ENCODE assay signal across 24 cellular contexts in the genomic region with DNA sequence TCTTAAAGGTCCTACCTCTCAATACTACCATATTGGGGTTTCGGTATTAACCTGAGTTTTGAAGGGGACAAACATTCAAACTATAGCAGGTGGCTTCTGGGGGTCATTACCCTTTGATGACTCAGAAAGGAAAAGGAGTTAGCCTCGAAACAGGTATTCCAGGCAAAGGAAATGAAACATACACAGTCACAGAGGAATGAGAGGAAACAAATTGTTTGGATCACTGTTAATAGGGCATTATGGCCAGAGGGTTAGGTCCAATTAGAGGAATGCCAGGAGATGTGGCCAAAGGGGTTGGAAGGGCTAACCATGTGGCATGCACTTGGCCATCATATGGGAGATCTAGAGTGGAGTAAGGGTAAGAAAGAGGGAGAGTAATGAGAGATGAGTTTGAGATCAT. TPM values are rescaled to one million over a fixed set of nuclear protein-coding genes. Genes with fewer than 3 reads are reported as not detected.
DNase-seq lines count a peak whose midpoint lies in the region; ATAC-seq, FAIRE-seq and TF ChIP-seq lines count a peak whose summit lies in the region.
"Had no signal": no experiment of that assay in that cellular context is flagged by ENCODE, and none has a peak within 500 bp of the region (broad histone marks: within the 10 kb centered on the region; RNA-seq: fewer than 3 reads in every experiment).

No MANE protein-coding gene starts in this region.

- H3K79me2 ChIP-seq in endothelial cell of umbilical vein (ENCODE audit: control insufficient read depth, insufficient read depth, low read length) = peaks cover 6% of the 10 kb centered on the region

- no peak overlapping the region for H2AFZ ChIP-seq in endothelial cell of umbilical vein (ENCODE audit: low read depth, low read length)

- no peak overlapping the region for H3K4me3 Mint-ChIP-seq in activated CD4-positive, alpha-beta T cell treated with anti-CD3 and anti-CD28 coated beads for 36 hours
- no peak overlapping the region for H3K4me3 Mint-ChIP-seq in activated CD4-positive, alpha-beta T cell treated with anti-CD3 and anti-CD28 coated beads, Interleukin-2, amount 10 ng/mL, durations not matched to agents 24 days and 14 days
- no peak overlapping the region for H3K4me3 Mint-ChIP-seq in stimulated activated naive CD8-positive, alpha-beta T cell treated with anti-CD3 and anti-CD28 coated beads, Interleukin-15, amount 100 ng/mL, for 72 hours

- H3K9me3 ChIP-seq in endothelial cell of umbilical vein (replicated peaks; ENCODE audit: control insufficient read depth, insufficient read depth, low read length) = no peaks in the 10 kb centered on the region
- H3K9me3 ChIP-seq: SJSA1 had no signal

- H4K20me1 ChIP-seq in endothelial cell of umbilical vein (replicated peaks; ENCODE audit: control insufficient read depth, extremely low read depth, insufficient read depth, low read length) = peaks cover 2% of the 10 kb centered on the region

- ATAC-seq in activated CD4-positive, alpha-beta T cell treated with anti-CD3 and anti-CD28 coated beads for 36 hours = no peak
- no peak for ATAC-seq in stimulated activated naive CD8-positive, alpha-beta T cell treated with anti-CD3 and anti-CD28 coated beads, Interleukin-15, amount 100 ng/mL, for 72 hours
- no peak for ATAC-seq in GM19035 (IDR thresholded peaks at IDR 0.05; ENCODE audit: unreplicated experiment)
- ATAC-seq: Right ventricle myocardium inferior had no signal

- no TSS peak for BruUV-seq in endothelial cell of umbilical vein (replicated peaks; lab: Mats Ljungman, UMichigan)

- intact Hi-C loops in activated CD4-positive, alpha-beta T cell treated with anti-CD3 and anti-CD28 coated beads for 36 hours (cut with DNase I, micrococcal nuclease) = no loop called here
- intact Hi-C loops in activated CD4-positive, alpha-beta T cell treated with anti-CD3 and anti-CD28 coated beads, Interleukin-2, amount 10 ng/mL, durations not matched to agents 24 days and 14 days (cut with micrococcal nuclease) = no loop called here
- intact Hi-C loops in endothelial cell of umbilical vein (cut with micrococcal nuclease) = no loop called here

- no peaks in the 10 kb centered on the region for H3K27me3 Mint-ChIP-seq in activated CD4-positive, alpha-beta T cell treated with anti-CD3 and anti-CD28 coated beads for 36 hours
- no peaks in the 10 kb centered on the region for H3K27me3 Mint-ChIP-seq in activated CD4-positive, alpha-beta T cell treated with anti-CD3 and anti-CD28 coated beads, Interleukin-2, amount 10 ng/mL, durations not matched to agents 24 days and 14 days
- H3K27me3 Mint-ChIP-seq in stimulated activated naive CD8-positive, alpha-beta T cell treated with anti-CD3 and anti-CD28 coated beads, Interleukin-15, amount 100 ng/mL, for 72 hours = no peaks in the 10 kb centered on the region

- TF ChIP-seq CTCF in VCaP (conservative IDR thresholded peaks at IDR 0.05) (no peak), endothelial cell of umbilical vein (IDR thresholded peaks at IDR 0.05; ENCODE audit: extremely low read depth in 1 of 2, insufficient read depth in 1 of 2, low read depth in 1 of 2, low read length in 2 of 2) (no peak)

- no peak for DNase-seq in activated CD4-positive, alpha-beta T cell treated with anti-CD3 and anti-CD28 coated beads for 36 hours
- no peak for DNase-seq in activated CD4-positive, alpha-beta T cell treated with anti-CD3 and anti-CD28 coated beads, Interleukin-2, amount 10 ng/mL, durations not matched to agents 24 days and 14 days
- peak; percentile 20 for DNase-seq in endothelial cell of umbilical vein (ENCODE audit: low read depth, low spot score)
- peak; percentile 43 for DNase-seq in renal cortical epithelial cell (ENCODE audit: low read depth)
- DNase-seq in stimulated activated naive CD8-positive, alpha-beta T cell treated with anti-CD3 and anti-CD28 coated beads, Interleukin-15, amount 100 ng/mL, for 72 hours = no peak
- DNase-seq in T-helper 1 cell = no peak
- DNase-seq: 8988T, ACHN, COR-L47, GOT3, HCEC 1CT, Karpas-422, MV-4-11, NCI-H1105, NCI-H2029, NCI-H446, NCI-H524 treated with DMSO at 0.1 percent for 48 hours, NCI-H774 had no signal

- POLR2A ChIA-PET in activated CD4-positive, alpha-beta T cell treated with anti-CD3 and anti-CD28 coated beads for 36 hours (lab: Charles Lee) = no interaction called here
- POLR2A ChIA-PET in endothelial cell of umbilical vein (lab: Charles Lee) = no interaction called here

- no peak overlapping the region for H3K4me2 ChIP-seq in endothelial cell of umbilical vein (ENCODE audit: insufficient read depth, low read length)

- no peaks in the 10 kb centered on the region for H3K27me3 ChIP-seq in endothelial cell of umbilical vein (ENCODE audit: control insufficient read depth in 2 of 2, insufficient read depth in 2 of 2, low read length in 2 of 2)
- H3K27me3 ChIP-seq: SJSA1 had no signal

- H3K9me1 ChIP-seq in endothelial cell of umbilical vein (replicated peaks; ENCODE audit: control insufficient read depth, extremely low read depth, insufficient read depth, low read length) = no peaks in the 10 kb centered on the region

- no peak overlapping the region for H3K9ac ChIP-seq in endothelial cell of umbilical vein (replicated peaks; ENCODE audit: extremely low read depth, insufficient read depth, low read length)

- CTCF ChIA-PET in activated CD4-positive, alpha-beta T cell treated with anti-CD3 and anti-CD28 coated beads for 36 hours (lab: Charles Lee) = no interaction called here
- CTCF ChIA-PET in endothelial cell of umbilical vein (lab: Charles Lee) = interaction anchor here (0.7 to 0.8 kb wide), 2 partner anchors 24 to 222 kb away, joined by 3 to 4 read pairs; no protein-coding TSS in a partner anchor

- H3K36me3 ChIP-seq in endothelial cell of umbilical vein (ENCODE audit: control insufficient read depth in 2 of 2, extremely low read depth in 1 of 2, insufficient read depth in 2 of 2, low read length in 2 of 2) = peaks cover 2 to 11% of the 10 kb centered on the region in 2 experiments

- H3K36me3 Mint-ChIP-seq in activated CD4-positive, alpha-beta T cell treated with anti-CD3 and anti-CD28 coated beads for 36 hours (ENCODE audit: low read depth) = peaks cover 46% of the 10 kb centered on the region
- H3K36me3 Mint-ChIP-seq in activated CD4-positive, alpha-beta T cell treated with anti-CD3 and anti-CD28 coated beads, Interleukin-2, amount 10 ng/mL, durations not matched to agents 24 days and 14 days (ENCODE audit: low read depth) = peaks cover 45% of the 10 kb centered on the region

- no peak overlapping the region for H3K4me3 ChIP-seq in endothelial cell of umbilical vein (replicated peaks in 1 of 3; ENCODE audit: insufficient read depth in 1 of 3, low read depth in 1 of 3, low read length in 3 of 3)
- H3K4me3 ChIP-seq: SJSA1 had no signal

- H3K4me1 ChIP-seq in endothelial cell of umbilical vein (ENCODE audit: control insufficient read depth, extremely low read depth, insufficient read depth, low read length) = peaks cover 11% of the 10 kb centered on the region
- H3K4me1 ChIP-seq: SJSA1 had no signal

- dilution Hi-C loops in endothelial cell of umbilical vein (cut with MboI; ENCODE audit: extremely low pct_ligation_motif_present, low sequenced_read_pairs) = no loop called here

- H3K9me3 Mint-ChIP-seq in activated CD4-positive, alpha-beta T cell treated with anti-CD3 and anti-CD28 coated beads for 36 hours (ENCODE audit: low read depth) = no peaks in the 10 kb centered on the region
- no peaks in the 10 kb centered on the region for H3K9me3 Mint-ChIP-seq in activated CD4-positive, alpha-beta T cell treated with anti-CD3 and anti-CD28 coated beads, Interleukin-2, amount 10 ng/mL, durations not matched to agents 24 days and 14 days
- no peaks in the 10 kb centered on the region for H3K9me3 Mint-ChIP-seq in stimulated activated naive CD8-positive, alpha-beta T cell treated with anti-CD3 and anti-CD28 coated beads, Interleukin-15, amount 100 ng/mL, for 72 hours

- H3K27ac ChIP-seq in VCaP (peak overlapping the region; percentile 26), endothelial cell of umbilical vein (ENCODE audit: insufficient read depth, low read depth, low read length) (no peak overlapping the region)
- H3K27ac ChIP-seq: SJSA1 had no signal

- no peaks in the 10 kb centered on the region for H3K4me1 Mint-ChIP-seq in activated CD4-positive, alpha-beta T cell treated with anti-CD3 and anti-CD28 coated beads for 36 hours
- H3K4me1 Mint-ChIP-seq in activated CD4-positive, alpha-beta T cell treated with anti-CD3 and anti-CD28 coated beads, Interleukin-2, amount 10 ng/mL, durations not matched to agents 24 days and 14 days = peaks cover 10% of the 10 kb centered on the region
- H3K4me1 Mint-ChIP-seq in stimulated activated naive CD8-positive, alpha-beta T cell treated with anti-CD3 and anti-CD28 coated beads, Interleukin-15, amount 100 ng/mL, for 72 hours = no peaks in the 10 kb centered on the region

- no peak for TF ChIP-seq POLR2A in endothelial cell of umbilical vein (IDR thresholded peaks at IDR 0.05; ENCODE audit: low read depth, low read length)

- H3K27ac Mint-ChIP-seq in activated CD4-positive, alpha-beta T cell treated with anti-CD3 and anti-CD28 coated beads for 36 hours = peak overlapping the region; percentile 4
- no peak overlapping the region for H3K27ac Mint-ChIP-seq in activated CD4-positive, alpha-beta T cell treated with anti-CD3 and anti-CD28 coated beads, Interleukin-2, amount 10 ng/mL, durations not matched to agents 24 days and 14 days
- H3K27ac Mint-ChIP-seq in stimulated activated naive CD8-positive, alpha-beta T cell treated with anti-CD3 and anti-CD28 coated beads, Interleukin-15, amount 100 ng/mL, for 72 hours = no peak overlapping the region

- no peak for FAIRE-seq in endothelial cell of umbilical vein (lab: Jason Lieb, UNC)
- FAIRE-seq: G401.6 had no signal

RNA-seq across cellular contexts. Expression of a gene that starts 23.9 kb away (rescaled TPM):
- 1 to 10 TPM; 2.1 to 2.3 TPM for total RNA-seq in activated CD4-positive, alpha-beta T cell treated with anti-CD3 and anti-CD28 coated beads for 36 hours
- total RNA-seq in activated CD4-positive, alpha-beta T cell treated with anti-CD3 and anti-CD28 coated beads, Interleukin-2, amount 10 ng/mL, durations not matched to agents 24 days and 14 days = 0.82 and 0.97 TPM in 2 replicates
- total RNA-seq in endothelial cell of umbilical vein (0.49 TPM in 1 of 2 replicates, not detected in the other), renal cortical epithelial cell (0.80 TPM in 1 of 2 replicates, not detected in the other)
- polyA plus RNA-seq in endothelial cell of umbilical vein = 0.04 and 0.14 TPM in 2 replicates
- 0.03 and 0.04 TPM in 2 replicates for polyA plus RNA-seq in endothelial cell of umbilical vein (2011; cell fraction: cytosol; rRNA removed)
- polyA plus RNA-seq in endothelial cell of umbilical vein (2011; cell fraction: nucleus; rRNA removed) = 0.13 and 0.15 TPM in 2 replicates
- not detected in 2 replicates for polyA plus RNA-seq in endothelial cell of umbilical vein (2012)
- 0.49 and 0.73 TPM in 2 replicates for polyA minus RNA-seq in endothelial cell of umbilical vein
- polyA minus RNA-seq in endothelial cell of umbilical vein (2011; cell fraction: cytosol; rRNA and poly(A)+ RNA removed) = not detected
- 0.53 and 1.6 TPM in 2 replicates for polyA minus RNA-seq in endothelial cell of umbilical vein (2011; cell fraction: nucleus; rRNA and poly(A)+ RNA removed)
- total RNA-seq: HT-29 had no signal

RNA-seq across cellular contexts. Expression of a gene that starts 47.5 kb away (rescaled TPM):
- total RNA-seq in activated CD4-positive, alpha-beta T cell treated with anti-CD3 and anti-CD28 coated beads for 36 hours = 10 to 100 TPM; 30.9 to 33.4 TPM
- 37.9 and 40.1 TPM in 2 replicates for total RNA-seq in activated CD4-positive, alpha-beta T cell treated with anti-CD3 and anti-CD28 coated beads, Interleukin-2, amount 10 ng/mL, durations not matched to agents 24 days and 14 days
- 30.1 and 31.2 TPM in 2 replicates for total RNA-seq in endothelial cell of umbilical vein
- polyA plus RNA-seq in endothelial cell of umbilical vein = 12.9 and 15.4 TPM in 2 replicates
- 21.1 and 21.4 TPM in 2 replicates for polyA plus RNA-seq in endothelial cell of umbilical vein (2011; cell fraction: cytosol; rRNA removed)
- polyA plus RNA-seq in endothelial cell of umbilical vein (2011; cell fraction: nucleus; rRNA removed) = 43.0 and 56.3 TPM in 2 replicates
- 19.7 and 26.2 TPM in 2 replicates for polyA plus RNA-seq in endothelial cell of umbilical vein (2012)
- polyA minus RNA-seq in endothelial cell of umbilical vein = 28.3 and 35.3 TPM in 2 replicates
- polyA minus RNA-seq in endothelial cell of umbilical vein (2011; cell fraction: cytosol; rRNA and poly(A)+ RNA removed) = 39.0 TPM
- 38.5 and 41.0 TPM in 2 replicates for polyA minus RNA-seq in endothelial cell of umbilical vein (2011; cell fraction: nucleus; rRNA and poly(A)+ RNA removed)
- total RNA-seq in renal cortical epithelial cell = 36.5 and 60.0 TPM in 2 replicates

Comparison
In these comparisons a context has a peak if more than half of its experiments do, and no peak if none do; other contexts are left out.
1. DNase-seq: peak in endothelial cell of umbilical vein (single experiment) and renal cortical epithelial cell (single experiment); none in activated CD4-positive, alpha-beta T cell treated with anti-CD3 and anti-CD28 coated beads for 36 hours (single experiment), activated CD4-positive, alpha-beta T cell treated with anti-CD3 and anti-CD28 coated beads, Interleukin-2, amount 10 ng/mL, durations not matched to agents 24 days and 14 days (single experiment), stimulated activated naive CD8-positive, alpha-beta T cell treated with anti-CD3 and anti-CD28 coated beads, Interleukin-15, amount 100 ng/mL, for 72 hours (0 of 2) and T-helper 1 cell (0 of 5).